ENCODE assay signal across 27 cellular contexts in genomic region chr12:29240441-29240840, GRCh38.
"Had no signal": no experiment of that assay in that cellular context is flagged by ENCODE, and none has a peak within 500 bp of the region (broad histone marks: within the 10 kb centered on the region; RNA-seq: fewer than 3 reads in every experiment).

No MANE protein-coding gene starts in this region.

- H3K36me3 ChIP-seq: breast epithelium, tibial nerve had no signal

- H3K27ac ChIP-seq: breast epithelium, tibial nerve had no signal

- DNase-seq: activated CD4-positive, alpha-beta memory T cell treated with anti-CD3 and anti-CD28 coated beads, Interleukin-2, amount 10 ng/mL, durations not matched to agents 7 days and 5 days; activated CD4-positive, alpha-beta T cell treated with anti-CD3 and anti-CD28 coated beads, Interleukin-2, amount 10 ng/mL, durations not matched to agents 24 days and 14 days; activated CD4-positive, CD25-positive, alpha-beta regulatory T cell treated with anti-CD3 and anti-CD28 coated beads, Interleukin-2, amount 50 U/mL, for 72 hours; activated naive CD4-positive, alpha-beta T cell; activated T-cell treated with anti-CD3 and anti-CD28 coated beads for 4 hours; activated T-cell treated with anti-CD3 and anti-CD28 coated beads, Interleukin-2, amount 50 U/mL, for 72 hours; dermis blood vessel endothelial cell; effector CD4-positive, alpha-beta T cell; islet precursor cell; mammary epithelial cell; midbrain; naive thymus-derived CD4-positive, alpha-beta T cell; right cardiac atrium; stimulated activated CD4-positive, alpha-beta T cell treated with anti-CD3 and anti-CD28 coated beads, Interleukin-15, amount 100 ng/mL, for 24 hours; stimulated activated CD4-positive, alpha-beta T cell treated with anti-CD3 and anti-CD28 coated beads, Interleukin-2, amount 100 ng/mL, for 24 hours; stimulated activated naive CD4-positive, alpha-beta T cell; SW 1271; T-helper 9 cell had no signal

- H3K27me3 Mint-ChIP-seq: activated CD4-positive, alpha-beta memory T cell treated with anti-CD3 and anti-CD28 coated beads, Interleukin-2, amount 10 ng/mL, durations not matched to agents 7 days and 5 days; central memory CD8-positive, alpha-beta T cell; naive thymus-derived CD4-positive, alpha-beta T cell had no signal

- H3K36me3 Mint-ChIP-seq: activated naive CD4-positive, alpha-beta T cell treated with anti-CD3 and anti-CD28 coated beads, Interleukin-2, amount 50 U/mL, for 72 hours; naive thymus-derived CD4-positive, alpha-beta T cell had no signal

- H3K27me3 ChIP-seq: breast epithelium, tibial nerve had no signal

- H3K27ac Mint-ChIP-seq: activated CD4-positive, alpha-beta memory T cell treated with anti-CD3 and anti-CD28 coated beads, Interleukin-2, amount 10 ng/mL, durations not matched to agents 7 days and 5 days; activated CD4-positive, alpha-beta T cell treated with anti-CD3 and anti-CD28 coated beads, Interleukin-2, amount 10 ng/mL, durations not matched to agents 24 days and 14 days; activated naive CD4-positive, alpha-beta T cell treated with anti-CD3 and anti-CD28 coated beads, Interleukin-2, amount 50 U/mL, for 72 hours; activated T-cell treated with anti-CD3 and anti-CD28 coated beads, Interleukin-2, amount 50 U/mL, for 72 hours; T-helper 1 cell treated with Interleukin-12 subunit alpha and Interleukin-12 subunit beta and Interleukin-4 antibody, amounts not matched to agents 30 μg/mL and 1 μg/mL, for 36 hours had no signal

- H3K4me3 ChIP-seq: breast epithelium, tibial nerve had no signal

- H3K9me3 Mint-ChIP-seq: activated CD4-positive, alpha-beta memory T cell treated with anti-CD3 and anti-CD28 coated beads, Interleukin-2, amount 10 ng/mL, durations not matched to agents 7 days and 5 days; activated naive CD4-positive, alpha-beta T cell treated with anti-CD3 and anti-CD28 coated beads, Interleukin-2, amount 50 U/mL, for 72 hours; activated T-cell treated with anti-CD3 and anti-CD28 coated beads, Interleukin-2, amount 50 U/mL, for 72 hours; central memory CD8-positive, alpha-beta T cell; neural crest cell; T-helper 1 cell treated with Interleukin-12 subunit alpha and Interleukin-12 subunit beta and Interleukin-4 antibody, amounts not matched to agents 30 μg/mL and 1 μg/mL, for 36 hours had no signal

- H3K4me3 Mint-ChIP-seq: activated CD4-positive, alpha-beta memory T cell treated with anti-CD3 and anti-CD28 coated beads, Interleukin-2, amount 10 ng/mL, durations not matched to agents 7 days and 5 days; activated CD4-positive, alpha-beta T cell treated with anti-CD3 and anti-CD28 coated beads, Interleukin-2, amount 10 ng/mL, durations not matched to agents 24 days and 14 days; activated T-cell treated with anti-CD3 and anti-CD28 coated beads, Interleukin-2, amount 50 U/mL, for 72 hours; central memory CD8-positive, alpha-beta T cell; naive thymus-derived CD4-positive, alpha-beta T cell; neural crest cell; T-helper 1 cell treated with Interleukin-12 subunit alpha and Interleukin-12 subunit beta and Interleukin-4 antibody, amounts not matched to agents 30 μg/mL and 1 μg/mL, for 36 hours had no signal

- FAIRE-seq: colon, frontal cortex, urothelium cell line had no signal

- H3K9me3 ChIP-seq: breast epithelium, tibial nerve had no signal

- ATAC-seq: activated naive CD4-positive, alpha-beta T cell treated with anti-CD3 and anti-CD28 coated beads, Interleukin-2, amount 50 U/mL, for 72 hours; activated T-cell treated with anti-CD3 and anti-CD28 coated beads, Interleukin-2, amount 50 U/mL, for 72 hours; naive thymus-derived CD4-positive, alpha-beta T cell; right cardiac atrium had no signal
